ENCODE assay signal across 23 cellular contexts in the genomic region with DNA sequence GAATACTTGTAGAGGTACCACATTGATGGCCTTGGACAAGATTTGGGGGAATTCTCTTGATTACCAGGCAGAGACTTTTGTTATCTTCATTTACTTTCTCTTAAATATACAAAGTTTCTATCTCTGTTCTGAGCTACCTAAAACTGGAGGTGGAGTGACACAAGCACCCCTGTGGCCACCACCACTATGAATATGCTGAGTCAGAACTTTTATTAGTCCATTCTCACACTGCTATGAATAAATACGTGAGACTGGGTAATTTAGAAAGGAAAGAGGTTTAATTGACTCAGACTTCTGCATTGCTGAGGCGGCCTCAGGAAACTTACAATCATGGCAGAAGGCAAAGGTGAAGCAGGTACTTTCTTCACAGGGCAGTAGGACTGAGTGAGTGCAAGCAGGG.
DNase-seq lines count a peak whose midpoint lies in the region; ATAC-seq, FAIRE-seq and TF ChIP-seq lines count a peak whose summit lies in the region.
"Had no signal": no experiment of that assay in that cellular context is flagged by ENCODE, and none has a peak within 500 bp of the region (broad histone marks: within the 10 kb centered on the region; RNA-seq: fewer than 3 reads in every experiment).

No MANE protein-coding gene starts in this region.

- FAIRE-seq in A549 (lab: Jason Lieb, UNC) (no peak), K562 (lab: Jason Lieb, UNC) (no peak)
- FAIRE-seq: A204.1, GM12878 had no signal

- no peak overlapping the region for H3K27ac Mint-ChIP-seq in endodermal cell
- H3K27ac Mint-ChIP-seq: B cell; CD4-positive, alpha-beta T cell; CD8-positive, alpha-beta T cell had no signal

- DNase-seq in A549 (ENCODE audit: low read depth in 1 of 2, low spot score in 1 of 2) (no peak), IMR-90 (no peak), K562 (ENCODE audit: extremely low read depth in 1 of 4, low spot score in 3 of 4) (no peak), endodermal cell (no peak), GM19240 (ENCODE audit: insufficient read length, low spot score) (no peak)
- DNase-seq: 8988T; AML-193; Caco-2; CD4-positive, alpha-beta T cell; CD8-positive, alpha-beta T cell; DMS 273 treated with DMSO at 0.1 percent for 48 hours; DMS153; DMS53; DMS79; DND-41; EL; GDM1 had no signal

- H3K27ac ChIP-seq in A549 (no peak overlapping the region), IMR-90 (ENCODE audit: insufficient read depth, low read length) (no peak overlapping the region), K562 (ENCODE audit: extremely low read depth, low read depth, low read length) (no peak overlapping the region), endodermal cell (ENCODE audit: low read depth, low read length) (no peak overlapping the region)
- H3K27ac ChIP-seq: BLaER1 treated with 17β-estradiol and CSF1 and Interleukin-3, amounts not matched to agents 10 nM and 100 nM; C4-2B had no signal

- H3K27me3 Mint-ChIP-seq in endodermal cell (ENCODE audit: insufficient read depth), result no peaks in the 10 kb centered on the region
- H3K27me3 Mint-ChIP-seq: CD4-positive, alpha-beta T cell had no signal

- no peak overlapping the region for H2AK5ac ChIP-seq in IMR-90 (ENCODE audit: low read depth, low read length)

- H3K79me1 ChIP-seq in IMR-90 (ENCODE audit: low read depth in 1 of 2, low read length in 2 of 2), result no peaks in the 10 kb centered on the region

- H4K8ac ChIP-seq in IMR-90 (ENCODE audit: low read depth in 2 of 2, low read length in 2 of 2), result no peak overlapping the region

- POLR2A ChIA-PET in A549 (lab: Yijun Ruan, JAX), result no interaction called here
- POLR2A ChIA-PET in IMR-90 (lab: Charles Lee; ENCODE audit: unreplicated experiment), result no interaction called here
- POLR2A ChIA-PET in K562 (lab: Yijun Ruan, JAX), result no interaction called here

- no peaks in the 10 kb centered on the region for H3K4me1 ChIP-seq in A549
- no peaks in the 10 kb centered on the region for H3K4me1 ChIP-seq in IMR-90 (ENCODE audit: control insufficient read depth, insufficient read depth, low read length)
- no peaks in the 10 kb centered on the region for H3K4me1 ChIP-seq in K562 (replicated peaks in 1 of 2; ENCODE audit: control insufficient read depth in 2 of 2, insufficient read depth in 2 of 2, low read length in 2 of 2)
- no peaks in the 10 kb centered on the region for H3K4me1 ChIP-seq in endodermal cell (ENCODE audit: control insufficient read depth, insufficient read depth, low read length)
- H3K4me1 ChIP-seq: BLaER1 treated with 17β-estradiol and CSF1 and Interleukin-3, amounts not matched to agents 10 nM and 100 nM; Caco-2 had no signal

- TF ChIP-seq RAD21 in A549 (conservative IDR thresholded peaks at IDR 0.05 in 1 of 2, IDR thresholded peaks at IDR 0.05 in 1 of 2), result no peak
- no peak for TF ChIP-seq RAD21 in IMR-90 (IDR thresholded peaks at IDR 0.05; ENCODE audit: low read length)
- no peak for TF ChIP-seq RAD21 in K562 (CRISPR knock-in tag; conservative IDR thresholded peaks at IDR 0.05 in 1 of 2, IDR thresholded peaks at IDR 0.05 in 1 of 2)

- H3K4me2 ChIP-seq in A549, result no peak overlapping the region
- no peak overlapping the region for H3K4me2 ChIP-seq in IMR-90 (ENCODE audit: low read depth, low read length)
- no peak overlapping the region for H3K4me2 ChIP-seq in K562 (ENCODE audit: insufficient read depth, low read length)
- H3K4me2 ChIP-seq: BLaER1 treated with 17β-estradiol and CSF1 and Interleukin-3, amounts not matched to agents 10 nM and 100 nM had no signal

- H2AFZ ChIP-seq in IMR-90 (replicated peaks; ENCODE audit: low read length, poor library complexity), result no peak overlapping the region
- no peak overlapping the region for H2AFZ ChIP-seq in K562 (ENCODE audit: low read depth, low read length)

- H3K4me3 Mint-ChIP-seq in endodermal cell, result no peak overlapping the region
- H3K4me3 Mint-ChIP-seq: B cell; CD4-positive, alpha-beta T cell; CD8-positive, alpha-beta T cell had no signal

- TF ChIP-seq CTCF in A549 (IDR thresholded peaks at IDR 0.05) (no peak), IMR-90 (conservative IDR thresholded peaks at IDR 0.05; ENCODE audit: low read depth, low read length) (no peak), K562 (IDR thresholded peaks at IDR 0.05 in 2 of 3, conservative IDR thresholded peaks at IDR 0.05 in 1 of 3; ENCODE audit: insufficient read depth in 2 of 3, low read depth in 1 of 3, low read length in 3 of 3) (no peak), endodermal cell (conservative IDR thresholded peaks at IDR 0.05) (no peak)

- no peaks in the 10 kb centered on the region for H3K36me3 ChIP-seq in IMR-90 (ENCODE audit: control insufficient read depth, insufficient read depth, low read length)
- no peaks in the 10 kb centered on the region for H3K36me3 ChIP-seq in K562 (ENCODE audit: control insufficient read depth, insufficient read depth, low read length)
- no peaks in the 10 kb centered on the region for H3K36me3 ChIP-seq in endodermal cell (ENCODE audit: control insufficient read depth, insufficient read depth, low read length)
- H3K36me3 ChIP-seq: BLaER1 treated with 17β-estradiol and CSF1 and Interleukin-3, amounts not matched to agents 10 nM and 100 nM had no signal

- intact Hi-C loops in IMR-90 (cut with micrococcal nuclease) (no loop called here), K562 (cut with micrococcal nuclease) (no loop called here)

- H3K36me3 Mint-ChIP-seq in endodermal cell (ENCODE audit: low read depth), result no peaks in the 10 kb centered on the region
- H3K36me3 Mint-ChIP-seq: CD8-positive, alpha-beta T cell had no signal

- no peak overlapping the region for H2BK20ac ChIP-seq in IMR-90 (ENCODE audit: low read depth, low read length)

- H3K56ac ChIP-seq in IMR-90 (ENCODE audit: extremely low read depth, insufficient read depth, low read length), result no peak overlapping the region

- in situ Hi-C loops in IMR-90 (cut with MboI; ENCODE audit: low sequenced_read_pairs), result no loop called here
- in situ Hi-C loops in K562 (cut with MboI), result no loop called here

- no peaks in the 10 kb centered on the region for H3K9me1 ChIP-seq in IMR-90 (ENCODE audit: insufficient read depth, low read length)
- H3K9me1 ChIP-seq in K562 (ENCODE audit: control insufficient read depth, insufficient read depth, low read length), result no peaks in the 10 kb centered on the region

- CTCF ChIA-PET in A549 (lab: Yijun Ruan, JAX) (no interaction called here), IMR-90 (lab: Yijun Ruan, JAX) (no interaction called here), K562 (lab: Yijun Ruan, JAX; ENCODE audit: low intra/inter-chr PET ratio) (no interaction called here)

- no peak overlapping the region for H3K4ac ChIP-seq in IMR-90 (ENCODE audit: low read depth, low read length)

- H3K4me1 Mint-ChIP-seq in endodermal cell, result peaks cover 15% of the 10 kb centered on the region

- H3K79me2 ChIP-seq in K562 (ENCODE audit: control insufficient read depth, insufficient read depth, low read length), result no peaks in the 10 kb centered on the region

- H3K4me3 ChIP-seq in A549 (no peak overlapping the region), IMR-90 (ENCODE audit: insufficient read depth, low read depth, low read length) (no peak overlapping the region), K562 (no peak overlapping the region), endodermal cell (ENCODE audit: low read length) (no peak overlapping the region)
- H3K4me3 ChIP-seq: BLaER1 treated with 17β-estradiol and CSF1 and Interleukin-3, amounts not matched to agents 10 nM and 100 nM; GM12878 had no signal

- H3K9ac ChIP-seq in IMR-90 (ENCODE audit: low read depth, low read length), result no peak overlapping the region
- H3K9ac ChIP-seq in K562 (ENCODE audit: insufficient read depth in 1 of 2, low read depth in 2 of 2, low read length in 2 of 2), result no peak overlapping the region
- H3K9ac ChIP-seq in endodermal cell (ENCODE audit: extremely low read depth, low read length, poor library complexity, severe bottlenecking), result no peak overlapping the region
- H3K9ac ChIP-seq: BLaER1 treated with 17β-estradiol and CSF1 and Interleukin-3, amounts not matched to agents 10 nM and 100 nM had no signal

- H4K5ac ChIP-seq in IMR-90 (ENCODE audit: low read depth, low read length), result no peak overlapping the region

- no peaks in the 10 kb centered on the region for H3K9me3 ChIP-seq in A549
- H3K9me3 ChIP-seq in IMR-90 (ENCODE audit: control insufficient read depth, insufficient read depth, low read length), result no peaks in the 10 kb centered on the region
- no peaks in the 10 kb centered on the region for H3K9me3 ChIP-seq in K562 (replicated peaks; ENCODE audit: control insufficient read depth, insufficient read depth, low read depth, low read length)
- H3K9me3 ChIP-seq in endodermal cell (ENCODE audit: control insufficient read depth, low read length), result no peaks in the 10 kb centered on the region
- H3K9me3 ChIP-seq: Caco-2 had no signal

- H4K20me1 ChIP-seq in IMR-90 (ENCODE audit: insufficient read depth, low read length) (no peaks in the 10 kb centered on the region), K562 (replicated peaks; ENCODE audit: control insufficient read depth, insufficient read depth, low read length) (no peaks in the 10 kb centered on the region)
- H4K20me1 ChIP-seq: BLaER1 treated with 17β-estradiol and CSF1 and Interleukin-3, amounts not matched to agents 10 nM and 100 nM had no signal

- BruUV-seq in IMR-90 (replicated peaks; lab: Mats Ljungman, UMichigan) (no TSS peak), K562 (replicated peaks; lab: Mats Ljungman, UMichigan) (no TSS peak)

- ATAC-seq in A549 (no peak), IMR-90 (ENCODE audit: low read depth) (no peak), K562 (no peak), GM21447 (IDR thresholded peaks at IDR 0.05; ENCODE audit: unreplicated experiment) (no peak)
- ATAC-seq: CD8-positive, alpha-beta T cell; GM12878 had no signal

- H2BK15ac ChIP-seq in IMR-90 (ENCODE audit: low read depth, low read length), result no peak overlapping the region

- H2AK9ac ChIP-seq in IMR-90 (replicated peaks; ENCODE audit: low read depth, low read length, poor library complexity), result no peak overlapping the region

- dilution Hi-C loops in IMR-90 (cut with HindIII; ENCODE audit: low sequenced_read_pairs, unreplicated experiment), result no loop called here

- no peak overlapping the region for H2BK120ac ChIP-seq in IMR-90 (ENCODE audit: low read depth, low read length)

- TF ChIP-seq EP300 in A549 (IDR thresholded peaks at IDR 0.05) (no peak), K562 (IDR thresholded peaks at IDR 0.05; ENCODE audit: low read length) (no peak)

- WGBS in A549 (ENCODE audit: missing lambda C conversion rate), result 14% methylated on average over 2 of the region's 2 CpGs
- no CpG with 5 or more reads among the region's 2 CpGs for WGBS in IMR-90 (ENCODE audit: extremely low coverage in 2 of 2, insufficient read length in 1 of 2), 2 experiments
- WGBS in K562 (ENCODE audit: insufficient coverage, low coverage, missing lambda C conversion rate), result 0% methylated on average over 2 of the region's 2 CpGs
- WGBS in endodermal cell (ENCODE audit: insufficient coverage in 1 of 2, insufficient read length in 1 of 2), 2 experiments, result 88 to 94% methylated on average over 1 to 2 of the region's 2 CpGs

- H3K14ac ChIP-seq in IMR-90 (replicated peaks; ENCODE audit: low read depth, low read length), result no peak overlapping the region

- peaks cover 46% of the 10 kb centered on the region for H3K9me3 Mint-ChIP-seq in endodermal cell

- H3K27me3 ChIP-seq in IMR-90 (ENCODE audit: control insufficient read depth, insufficient read depth, low read length) (no peaks in the 10 kb centered on the region), K562 (ENCODE audit: control insufficient read depth in 2 of 2, insufficient read depth in 2 of 2, low read length in 2 of 2) (no peaks in the 10 kb centered on the region), endodermal cell (ENCODE audit: control insufficient read depth, insufficient read depth, low read length, poor library complexity, severe bottlenecking) (no peaks in the 10 kb centered on the region)

- no peak overlapping the region for H3K23ac ChIP-seq in IMR-90 (ENCODE audit: low read depth, low read length)

- H3K18ac ChIP-seq in IMR-90 (ENCODE audit: low read depth, low read length), result no peak overlapping the region

- no peak overlapping the region for H4K91ac ChIP-seq in IMR-90 (ENCODE audit: insufficient read depth, low read depth, low read length)

- H2BK5ac ChIP-seq in IMR-90 (ENCODE audit: low read depth, low read length, poor library complexity, severe bottlenecking), result no peak overlapping the region

- TF ChIP-seq POLR2A in A549 (IDR thresholded peaks at IDR 0.05; ENCODE audit: low read length) (no peak), IMR-90 (IDR thresholded peaks at IDR 0.05; ENCODE audit: low read depth, low read length) (no peak), K562 (conservative IDR thresholded peaks at IDR 0.05) (no peak)
